In genomic region chr1:24806588-24806987, GRCh38 we compare ENCODE assay signal across 12 cellular contexts.
"Had no signal": no experiment of that assay in that cellular context is flagged by ENCODE, and none has a peak within 500 bp of the region (broad histone marks: within the 10 kb centered on the region; RNA-seq: fewer than 3 reads in every experiment).

No MANE protein-coding gene starts in this region.

- H3K4me3 Mint-ChIP-seq: activated naive CD4-positive, alpha-beta T cell treated with anti-CD3 and anti-CD28 coated beads, Interleukin-2, amount 10 ng/mL, durations not matched to agents 7 days and 5 days; activated T-helper 17 cell treated with anti-CD3 and anti-CD28 coated beads, Interleukin-2, amount 50 U/mL, for 72 hours; neural crest cell had no signal

- DNase-seq: activated CD4-positive, alpha-beta T cell treated with anti-CD3 and anti-CD28 coated beads, Interleukin-2, amount 50 U/mL, for 1 hour; activated naive CD4-positive, alpha-beta T cell treated with anti-CD3 and anti-CD28 coated beads, Interleukin-2, amount 10 ng/mL, durations not matched to agents 7 days and 5 days; activated T-cell treated with anti-CD3 and anti-CD28 coated beads for 4 hours; central memory CD4-positive, alpha-beta T cell; effector CD4-positive, alpha-beta T cell; pancreas; T-helper 2 cell; transverse colon had no signal

- H3K36me3 ChIP-seq: pancreas, transverse colon had no signal

- H3K9me3 ChIP-seq: pancreas, transverse colon had no signal

- H3K36me3 Mint-ChIP-seq: activated naive CD4-positive, alpha-beta T cell treated with anti-CD3 and anti-CD28 coated beads, Interleukin-2, amount 10 ng/mL, durations not matched to agents 7 days and 5 days had no signal

- H3K27me3 Mint-ChIP-seq: activated naive CD4-positive, alpha-beta T cell treated with anti-CD3 and anti-CD28 coated beads, Interleukin-2, amount 10 ng/mL, durations not matched to agents 7 days and 5 days; activated T-helper 17 cell treated with anti-CD3 and anti-CD28 coated beads, Interleukin-2, amount 50 U/mL, for 72 hours had no signal

- H3K4me3 ChIP-seq: coronary artery, pancreas, skin epidermis, transverse colon had no signal

- H3K9me3 Mint-ChIP-seq: activated naive CD4-positive, alpha-beta T cell treated with anti-CD3 and anti-CD28 coated beads, Interleukin-2, amount 10 ng/mL, durations not matched to agents 7 days and 5 days; activated T-helper 17 cell treated with anti-CD3 and anti-CD28 coated beads, Interleukin-2, amount 50 U/mL, for 72 hours; neural crest cell had no signal

- H3K4me1 Mint-ChIP-seq: activated naive CD4-positive, alpha-beta T cell treated with anti-CD3 and anti-CD28 coated beads, Interleukin-2, amount 10 ng/mL, durations not matched to agents 7 days and 5 days; activated T-helper 17 cell treated with anti-CD3 and anti-CD28 coated beads, Interleukin-2, amount 50 U/mL, for 72 hours had no signal

- H3K27ac Mint-ChIP-seq: activated naive CD4-positive, alpha-beta T cell treated with anti-CD3 and anti-CD28 coated beads, Interleukin-2, amount 10 ng/mL, durations not matched to agents 7 days and 5 days; activated T-helper 17 cell treated with anti-CD3 and anti-CD28 coated beads, Interleukin-2, amount 50 U/mL, for 72 hours had no signal

- ATAC-seq: activated T-helper 17 cell treated with anti-CD3 and anti-CD28 coated beads, Interleukin-2, amount 50 U/mL, for 72 hours had no signal

- H3K27me3 ChIP-seq: pancreas, transverse colon had no signal
